Comparison of ENCODE assay signal across 15 cellular contexts in genomic region chr2:204451766-204452165, GRCh38.
DNase-seq lines count a peak whose midpoint lies in the region; ATAC-seq, FAIRE-seq and TF ChIP-seq lines count a peak whose summit lies in the region.
"Had no signal": no experiment of that assay in that cellular context is flagged by ENCODE, and none has a peak within 500 bp of the region (broad histone marks: within the 10 kb centered on the region; RNA-seq: fewer than 3 reads in every experiment).

No MANE protein-coding gene starts in this region.

- CTCF ChIA-PET in A549 (lab: Yijun Ruan, JAX) = interaction anchor here (1.0 kb wide), 1 partner anchor 10 kb away, joined by 4 read pairs; no protein-coding TSS in a partner anchor

- FAIRE-seq in A549 (lab: Jason Lieb, UNC) = no peak
- FAIRE-seq: small intestine had no signal

- H3K9ac ChIP-seq in adipocyte (ENCODE audit: low read length) (peak overlapping the region; percentile 27), trophoblast cell (ENCODE audit: low read length) (no peak overlapping the region)

- H3K36me3 Mint-ChIP-seq in activated T-cell treated with anti-CD3 and anti-CD28 coated beads, Interleukin-2, amount 50 U/mL, for 72 hours (ENCODE audit: insufficient read depth in 2 of 2) = no peaks in the 10 kb centered on the region
- H3K36me3 Mint-ChIP-seq: IgD-negative memory B cell had no signal

- ATAC-seq in A549 (no peak), left lung (no peak), HG02885 (IDR thresholded peaks at IDR 0.05; ENCODE audit: poor library complexity, unreplicated experiment) (no peak)
- no peak for ATAC-seq in activated T-cell treated with anti-CD3 and anti-CD28 coated beads, Interleukin-2, amount 50 U/mL, for 72 hours (replicated peaks in 1 of 2)

- H3K79me2 ChIP-seq in trophoblast cell (ENCODE audit: control insufficient read depth, insufficient read depth, low read length, poor library complexity) = peaks cover 2% of the 10 kb centered on the region

- no peaks in the 10 kb centered on the region for H3K27me3 ChIP-seq in adipocyte (replicated peaks; ENCODE audit: control insufficient read depth, insufficient read depth, low read length)
- no peaks in the 10 kb centered on the region for H3K27me3 ChIP-seq in left lung
- H3K27me3 ChIP-seq in trophoblast cell (ENCODE audit: insufficient read depth, low read length) = no peaks in the 10 kb centered on the region
- H3K27me3 ChIP-seq: body of pancreas had no signal

- TF ChIP-seq EP300 in A549 (IDR thresholded peaks at IDR 0.05) = no peak

- intact Hi-C loops in left lung (cut with DNase I) = no loop called here

- peak overlapping the region; percentile 83 for H3K4me2 ChIP-seq in A549
- no peak overlapping the region for H3K4me2 ChIP-seq in trophoblast cell (ENCODE audit: low read length)

- no peaks in the 10 kb centered on the region for H3K36me3 ChIP-seq in adipocyte (ENCODE audit: control insufficient read depth, insufficient read depth, low read length, severe bottlenecking)
- no peaks in the 10 kb centered on the region for H3K36me3 ChIP-seq in left lung
- H3K36me3 ChIP-seq in trophoblast cell (ENCODE audit: control insufficient read depth in 1 of 2, insufficient read depth in 2 of 2, low read length in 2 of 2) = no peaks in the 10 kb centered on the region

- WGBS in A549 (ENCODE audit: missing lambda C conversion rate) = 52% methylated on average over 2 of the region's 2 CpGs
- WGBS in trophoblast cell (ENCODE audit: extremely low coverage, insufficient coverage, insufficient read length) = no CpG with 5 or more reads among the region's 2 CpGs

- peak overlapping the region; percentile 3 to 59; a peak in 2 of 6 replicates for H3K27ac ChIP-seq in A549
- H3K27ac ChIP-seq in left lung = peak overlapping the region; percentile 76 to 84
- H3K27ac ChIP-seq in trophoblast cell (ENCODE audit: low read depth, low read length) = peak overlapping the region; percentile 70
- H3K27ac ChIP-seq: body of pancreas had no signal

- no peaks in the 10 kb centered on the region for H3K27me3 Mint-ChIP-seq in activated T-cell treated with anti-CD3 and anti-CD28 coated beads, Interleukin-2, amount 50 U/mL, for 72 hours (ENCODE audit: low read depth)
- H3K27me3 Mint-ChIP-seq: IgD-negative memory B cell had no signal

- POLR2A ChIA-PET in A549 (lab: Yijun Ruan, JAX) = no interaction called here

- H3K23ac ChIP-seq in trophoblast cell (ENCODE audit: low read length) = no peak overlapping the region

- H3K9me3 ChIP-seq in A549 (no peaks in the 10 kb centered on the region), adipocyte (ENCODE audit: control insufficient read depth, low read length) (no peaks in the 10 kb centered on the region), left lung (no peaks in the 10 kb centered on the region), trophoblast cell (ENCODE audit: insufficient read depth, low read depth, low read length) (no peaks in the 10 kb centered on the region)
- H3K9me3 ChIP-seq: body of pancreas had no signal

- no peak overlapping the region for H4K91ac ChIP-seq in trophoblast cell (ENCODE audit: low read depth, low read length)

- H3K14ac ChIP-seq in trophoblast cell (ENCODE audit: low read length) = no peak overlapping the region

- H2AK5ac ChIP-seq in trophoblast cell (ENCODE audit: low read length) = no peak overlapping the region

- H4K12ac ChIP-seq in trophoblast cell (ENCODE audit: low read depth, low read length) = no peak overlapping the region

- TF ChIP-seq CTCF in A549 (IDR thresholded peaks at IDR 0.05) (no peak), left lung (IDR thresholded peaks at IDR 0.05) (no peak)

- no peak for TF ChIP-seq RAD21 in A549 (conservative IDR thresholded peaks at IDR 0.05 in 1 of 2, IDR thresholded peaks at IDR 0.05 in 1 of 2)

- H3K18ac ChIP-seq in trophoblast cell (ENCODE audit: low read length) = no peak overlapping the region

- no peak overlapping the region for H3K4me3 ChIP-seq in A549
- H3K4me3 ChIP-seq in adipocyte (ENCODE audit: low read length) = peak overlapping the region; percentile 61
- no peak overlapping the region for H3K4me3 ChIP-seq in left lung
- H3K4me3 ChIP-seq in trophoblast cell (ENCODE audit: low read depth, low read length) = no peak overlapping the region
- H3K4me3 ChIP-seq: body of pancreas had no signal

- TF ChIP-seq POLR2A in A549 (IDR thresholded peaks at IDR 0.05; ENCODE audit: low read length) = no peak

- H4K8ac ChIP-seq in trophoblast cell (ENCODE audit: low read depth, low read length) = no peak overlapping the region

- no peaks in the 10 kb centered on the region for H3K9me3 Mint-ChIP-seq in activated T-cell treated with anti-CD3 and anti-CD28 coated beads, Interleukin-2, amount 50 U/mL, for 72 hours

- H2BK5ac ChIP-seq in trophoblast cell (ENCODE audit: low read depth, low read length, poor library complexity) = no peak overlapping the region

- no peak overlapping the region for H2AFZ ChIP-seq in trophoblast cell (ENCODE audit: insufficient read depth, low read length, poor library complexity)

- peaks cover 4% of the 10 kb centered on the region for H3K79me1 ChIP-seq in trophoblast cell (ENCODE audit: low read length)

- H2BK12ac ChIP-seq in trophoblast cell (ENCODE audit: low read length) = no peak overlapping the region

- peaks cover 27% of the 10 kb centered on the region for H3K4me1 ChIP-seq in A549
- peaks cover 17% of the 10 kb centered on the region for H3K4me1 ChIP-seq in adipocyte (ENCODE audit: control insufficient read depth, insufficient read depth, low read length)
- peaks cover 21 to 23% of the 10 kb centered on the region in 2 donors for H3K4me1 ChIP-seq in left lung
- peaks cover 6 to 7% of the 10 kb centered on the region in 2 experiments for H3K4me1 ChIP-seq in trophoblast cell (ENCODE audit: control insufficient read depth in 1 of 2, insufficient read depth in 2 of 2, low read length in 2 of 2)

- no peak overlapping the region for H3K27ac Mint-ChIP-seq in activated T-cell treated with anti-CD3 and anti-CD28 coated beads, Interleukin-2, amount 50 U/mL, for 72 hours
- H3K27ac Mint-ChIP-seq: IgD-negative memory B cell had no signal

- no peak overlapping the region for H3K4ac ChIP-seq in trophoblast cell (ENCODE audit: low read depth, low read length)

- H3K4me1 Mint-ChIP-seq in activated T-cell treated with anti-CD3 and anti-CD28 coated beads, Interleukin-2, amount 50 U/mL, for 72 hours (ENCODE audit: low read depth) = no peaks in the 10 kb centered on the region
- H3K4me1 Mint-ChIP-seq: IgD-negative memory B cell had no signal

- no peak for DNase-seq in A549 (ENCODE audit: low read depth in 1 of 2, low spot score in 1 of 2)
- no peak for DNase-seq in adipocyte (ENCODE audit: low read depth)
- no peak for DNase-seq in left lung
- no peak for DNase-seq in trophoblast cell
- no peak for DNase-seq in NCI-H526 (lab: John Stamatoyannopoulos, UW)
- DNase-seq in mucosa of gallbladder (ENCODE audit: low spot score) = no peak
- no peak for DNase-seq in activated T-cell treated with anti-CD3 and anti-CD28 coated beads, Interleukin-2, amount 50 U/mL, for 72 hours
- DNase-seq: activated CD4-positive, alpha-beta T cell treated with anti-CD3 and anti-CD28 coated beads, Interleukin-2, amount 50 U/mL, for 4 hours; activated naive CD4-positive, alpha-beta T cell treated with anti-CD3 and anti-CD28 coated beads, Interleukin-2, amount 50 U/mL, for 16 hours; activated T-cell treated with anti-CD3 and anti-CD28 coated beads, Interleukin-2, amount 50 U/mL, for 1 hour; NCI-H2081 treated with DMSO at 0.1 percent for 48 hours had no signal

- H3K4me3 Mint-ChIP-seq in activated T-cell treated with anti-CD3 and anti-CD28 coated beads, Interleukin-2, amount 50 U/mL, for 72 hours = no peak overlapping the region
- H3K4me3 Mint-ChIP-seq: IgD-negative memory B cell had no signal

- H2BK120ac ChIP-seq in trophoblast cell (ENCODE audit: insufficient read depth, low read length, poor library complexity) = no peak overlapping the region

TF ChIP-seq in A549, 52 proteins besides CTCF, POLR2A, EP300 and RAD21 (continues in another document):
- TF ChIP-seq E2F6 (IDR thresholded peaks at IDR 0.05; ENCODE audit: borderline replicate concordance, low read depth) (no peak), JUN (IDR thresholded peaks at IDR 0.05) (no peak), RNF2 (IDR thresholded peaks at IDR 0.05; ENCODE audit: borderline replicate concordance, low read depth) (no peak), RFX5 (IDR thresholded peaks at IDR 0.05) (no peak), TP53 (CRISPR knock-in tag; IDR thresholded peaks at IDR 0.05) (no peak), ESRRA (IDR thresholded peaks at IDR 0.05; ENCODE audit: borderline replicate concordance, low read length) (no peak), CEBPB (IDR thresholded peaks at IDR 0.05) (no peak), CHD4 (IDR thresholded peaks at IDR 0.05; ENCODE audit: borderline replicate concordance) (no peak), ATOH8 (CRISPR knock-in tag; IDR thresholded peaks at IDR 0.05; ENCODE audit: low read depth) (no peak), ZFP36 (IDR thresholded peaks at IDR 0.05; ENCODE audit: borderline replicate concordance, partially characterized antibody) (no peak)
